Comparison of ENCODE assay signal across 1 cellular context in the genomic region with DNA sequence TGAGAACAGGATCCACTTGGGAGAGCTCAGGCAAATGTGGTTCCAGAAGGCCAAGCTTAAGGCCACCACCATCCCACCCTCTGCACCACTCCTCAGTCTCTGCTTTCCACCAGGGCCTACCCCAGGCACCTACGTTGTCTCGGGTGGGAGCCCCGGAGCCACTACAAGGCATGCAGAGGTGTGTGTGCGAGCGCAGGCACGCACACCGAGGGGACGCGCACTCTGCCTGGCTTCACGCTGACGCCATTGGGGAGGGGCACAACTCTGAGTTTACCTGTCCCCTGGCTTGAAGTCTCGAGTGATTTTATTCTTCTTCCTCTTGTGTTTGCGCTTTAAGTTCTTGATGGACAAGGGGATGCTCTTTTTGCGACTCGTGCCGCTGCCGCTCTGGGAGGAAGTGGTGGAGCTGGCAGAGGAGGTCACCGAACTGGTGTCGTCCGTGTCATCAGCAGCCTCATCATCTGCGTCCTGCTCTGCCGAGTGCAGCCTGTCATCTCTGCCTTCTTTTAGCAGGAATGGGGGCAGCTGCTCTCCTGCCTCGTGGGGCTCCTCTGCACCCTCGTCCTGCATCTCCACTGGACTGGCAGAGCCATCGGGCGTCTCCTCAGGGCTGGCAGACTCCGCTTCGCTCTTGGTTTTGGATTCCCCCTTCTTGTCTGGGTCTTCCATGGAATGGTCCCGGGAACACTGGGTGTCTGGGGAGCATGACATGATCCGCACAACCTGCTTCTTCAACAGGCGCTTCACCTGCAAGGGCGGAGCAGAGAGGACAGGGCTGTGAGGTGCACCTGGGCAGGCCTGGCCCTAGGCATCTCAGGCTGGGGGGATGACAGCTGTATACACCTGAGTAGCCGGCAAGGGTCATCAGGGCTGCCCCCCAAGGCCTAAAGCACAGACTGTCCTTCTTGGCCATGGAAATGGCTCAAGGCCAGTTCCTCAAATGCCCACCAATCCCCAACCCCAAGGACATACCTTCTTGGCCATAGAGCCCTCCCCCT.
TF ChIP-seq lines count a peak whose summit lies in the region.

No MANE protein-coding gene starts in this region.

TF ChIP-seq in WTC11, 78 proteins besides CTCF, POLR2A, EP300 and RAD21 (continued from another document):
- TF ChIP-seq, protein P1, sequence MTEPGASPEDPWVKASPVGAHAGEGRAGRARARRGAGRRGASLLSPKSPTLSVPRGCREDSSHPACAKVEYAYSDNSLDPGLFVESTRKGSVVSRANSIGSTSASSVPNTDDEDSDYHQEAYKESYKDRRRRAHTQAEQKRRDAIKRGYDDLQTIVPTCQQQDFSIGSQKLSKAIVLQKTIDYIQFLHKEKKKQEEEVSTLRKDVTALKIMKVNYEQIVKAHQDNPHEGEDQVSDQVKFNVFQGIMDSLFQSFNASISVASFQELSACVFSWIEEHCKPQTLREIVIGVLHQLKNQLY (CRISPR knock-in tag; IDR thresholded peaks at IDR 0.05) = no peak
- no peak for TF ChIP-seq CBFB (CRISPR knock-in tag; IDR thresholded peaks at IDR 0.05; ENCODE audit: low read depth)
- TF ChIP-seq, protein P2, sequence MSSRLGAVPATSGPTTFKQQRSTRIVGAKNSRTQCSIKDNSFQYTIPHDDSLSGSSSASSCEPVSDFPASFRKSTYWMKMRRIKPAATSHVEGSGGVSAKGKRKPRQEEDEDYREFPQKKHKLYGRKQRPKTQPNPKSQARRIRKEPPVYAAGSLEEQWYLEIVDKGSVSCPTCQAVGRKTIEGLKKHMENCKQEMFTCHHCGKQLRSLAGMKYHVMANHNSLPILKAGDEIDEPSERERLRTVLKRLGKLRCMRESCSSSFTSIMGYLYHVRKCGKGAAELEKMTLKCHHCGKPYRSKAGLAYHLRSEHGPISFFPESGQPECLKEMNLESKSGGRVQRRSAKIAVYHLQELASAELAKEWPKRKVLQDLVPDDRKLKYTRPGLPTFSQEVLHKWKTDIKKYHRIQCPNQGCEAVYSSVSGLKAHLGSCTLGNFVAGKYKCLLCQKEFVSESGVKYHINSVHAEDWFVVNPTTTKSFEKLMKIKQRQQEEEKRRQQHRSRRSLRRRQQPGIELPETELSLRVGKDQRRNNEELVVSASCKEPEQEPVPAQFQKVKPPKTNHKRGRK (CRISPR knock-in tag; IDR thresholded peaks at IDR 0.05; ENCODE audit: borderline replicate concordance) = no peak
